28 cellular contexts compared by ENCODE assay signal in the genomic region with DNA sequence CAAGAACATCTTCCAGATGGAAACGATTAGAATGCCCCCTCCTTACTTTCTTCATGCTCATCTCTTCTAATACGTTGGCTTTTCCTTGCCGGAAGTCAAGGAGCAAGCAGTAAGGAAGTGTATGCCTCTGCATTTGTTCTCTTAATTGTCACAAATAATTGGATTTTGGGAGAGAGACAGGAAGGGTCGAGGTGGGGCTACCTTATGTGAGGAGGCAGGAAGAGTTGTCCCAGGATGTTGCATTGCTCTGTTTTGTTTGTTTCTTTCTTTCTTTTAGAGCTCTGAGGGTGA. TPM values are rescaled to one million over a fixed set of nuclear protein-coding genes. Genes with fewer than 3 reads are reported as not detected.
A peak's percentile ranks its signal among the peaks of the same experiment; 100 is the strongest.
DNase-seq lines count a peak whose midpoint lies in the region; ATAC-seq and TF ChIP-seq lines count a peak whose summit lies in the region.
"Had no signal": no experiment of that assay in that cellular context is flagged by ENCODE, and none has a peak within 500 bp of the region (broad histone marks: within the 10 kb centered on the region; RNA-seq: fewer than 3 reads in every experiment).

No MANE protein-coding gene starts in this region.

- no peaks in the 10 kb centered on the region for H3K9me2 ChIP-seq in GM23338 (ENCODE audit: insufficient read depth)
- H3K9me2 ChIP-seq: SK-N-SH had no signal

- H4K20me1 ChIP-seq in GM23338 (replicated peaks; ENCODE audit: insufficient read depth), result no peaks in the 10 kb centered on the region

- no peak for TF ChIP-seq POLR2A in thyroid gland (IDR thresholded peaks at IDR 0.05)

- H3K9ac ChIP-seq in SK-N-MC (ENCODE audit: insufficient read length), result no peak overlapping the region
- H3K9ac ChIP-seq: parathyroid adenoma, SK-N-SH had no signal

- peak overlapping the region; percentile 84; the same call in 1 of the 2 replicates for H2AFZ ChIP-seq in GM23338
- H2AFZ ChIP-seq: parathyroid adenoma had no signal

- H3K9me3 Mint-ChIP-seq in GM23338, result no peaks in the 10 kb centered on the region
- H3K9me3 Mint-ChIP-seq in nephron, result peaks cover 8% of the 10 kb centered on the region
- H3K9me3 Mint-ChIP-seq: activated T-cell treated with anti-CD3 and anti-CD28 coated beads, Interleukin-2, amount 50 U/mL, for 24 hours; CD4-positive, alpha-beta T cell; effector memory CD8-positive, alpha-beta T cell; naive B cell; stimulated activated naive CD8-positive, alpha-beta T cell treated with anti-CD3 and anti-CD28 coated beads, Interleukin-15, amount 100 ng/mL, for 72 hours had no signal

- no peak for TF ChIP-seq CTCF in GM23338 (conservative IDR thresholded peaks at IDR 0.05; ENCODE audit: low read depth in 2 of 2)
- no peak for TF ChIP-seq CTCF in nephron (IDR thresholded peaks at IDR 0.05; ENCODE audit: unreplicated experiment in 3 of 3)
- no peak for TF ChIP-seq CTCF in thyroid gland (IDR thresholded peaks at IDR 0.05)

- H3K4me3 ChIP-seq in GM23338 (no peak overlapping the region), SK-N-MC (peak overlapping the region; percentile 68), urinary bladder (ENCODE audit: low read depth, low read length) (peak overlapping the region; percentile 3), thyroid gland (replicated peaks in 1 of 3) (no peak overlapping the region)
- H3K4me3 ChIP-seq: K562, left lung had no signal

- H3K36me3 ChIP-seq in GM23338 (ENCODE audit: insufficient read depth) (no peaks in the 10 kb centered on the region), SK-N-MC (ENCODE audit: insufficient read depth, low read length) (no peaks in the 10 kb centered on the region), urinary bladder (ENCODE audit: insufficient read depth) (no peaks in the 10 kb centered on the region), thyroid gland (no peaks in the 10 kb centered on the region)
- H3K36me3 ChIP-seq: left lung had no signal

- H3K4me1 ChIP-seq in GM23338 (ENCODE audit: insufficient read depth), result peaks cover 17% of the 10 kb centered on the region
- no peaks in the 10 kb centered on the region for H3K4me1 ChIP-seq in urinary bladder (ENCODE audit: insufficient read depth)
- no peaks in the 10 kb centered on the region for H3K4me1 ChIP-seq in thyroid gland
- H3K4me1 ChIP-seq: parathyroid adenoma had no signal

- H3K27me3 ChIP-seq in GM23338 (ENCODE audit: insufficient read depth) (no peaks in the 10 kb centered on the region), thyroid gland (no peaks in the 10 kb centered on the region)
- H3K27me3 ChIP-seq: left lung had no signal

- H3K27me3 Mint-ChIP-seq in GM23338 (ENCODE audit: insufficient read depth, low read depth, poor library complexity) (peaks cover 2% of the 10 kb centered on the region), nephron (ENCODE audit: low read depth) (peaks cover 7% of the 10 kb centered on the region)

- intact Hi-C loops in thyroid gland (cut with DNase I), result no loop called here

- no peak overlapping the region for H3K4me2 ChIP-seq in GM23338
- H3K4me2 ChIP-seq: SK-N-SH had no signal

- no peak overlapping the region for H3K4me3 Mint-ChIP-seq in GM23338
- no peak overlapping the region for H3K4me3 Mint-ChIP-seq in nephron
- H3K4me3 Mint-ChIP-seq: activated T-cell treated with anti-CD3 and anti-CD28 coated beads, Interleukin-2, amount 50 U/mL, for 24 hours; CD4-positive, alpha-beta T cell; effector memory CD8-positive, alpha-beta T cell; naive B cell; stimulated activated naive CD8-positive, alpha-beta T cell treated with anti-CD3 and anti-CD28 coated beads, Interleukin-15, amount 100 ng/mL, for 72 hours had no signal

- no peak for ATAC-seq in GM23338
- ATAC-seq in GM18519 (IDR thresholded peaks at IDR 0.05; ENCODE audit: low FRiP score, unreplicated experiment), result no peak
- ATAC-seq: effector memory CD8-positive, alpha-beta T cell; esophagus mucosa; K562; left lung; stimulated activated naive CD8-positive, alpha-beta T cell treated with anti-CD3 and anti-CD28 coated beads, Interleukin-15, amount 100 ng/mL, for 72 hours had no signal

- H3K36me3 Mint-ChIP-seq in GM23338 (ENCODE audit: low read depth), result no peaks in the 10 kb centered on the region
- peaks cover 13% of the 10 kb centered on the region for H3K36me3 Mint-ChIP-seq in nephron (ENCODE audit: low read depth)
- H3K36me3 Mint-ChIP-seq: naive B cell had no signal

- 19% methylated on average over 4 of the region's 4 CpGs for WGBS in urinary bladder
- 32 to 40% methylated on average over 4 of the region's 4 CpGs for WGBS in thyroid gland, 2 donors

- DNase-seq in GM23338 (ENCODE audit: low spot score) (no peak), SK-N-MC (ENCODE audit: low read depth, low spot score) (peak; percentile 81), thyroid gland (no peak), amygdala (lab: John Stamatoyannopoulos, UW) (no peak)
- DNase-seq: activated CD4-positive, alpha-beta T cell treated with anti-CD3 and anti-CD28 coated beads for 48 hours; activated gamma-delta T cell treated with Interleukin-2 at 50 U/mL for 16 hours; activated T-cell treated with anti-CD3 and anti-CD28 coated beads, Interleukin-2, amount 50 U/mL, for 24 hours; CD4-positive, alpha-beta T cell; effector memory CD8-positive, alpha-beta T cell; foreskin melanocyte; hippocampal formation; left lung; MM.1S; naive B cell; NCI-H1436 treated with DMSO at 0.1 percent for 48 hours; NCI-H2171 treated with DMSO at 0.1 percent for 48 hours; NCI-H526 treated with DMSO at 0.1 percent for 48 hours; SK-N-SH; stimulated activated CD4-positive, alpha-beta T cell treated with anti-CD3 and anti-CD28 coated beads, Interleukin-15, amount 100 ng/mL, for 24 hours; stimulated activated naive CD8-positive, alpha-beta T cell treated with anti-CD3 and anti-CD28 coated beads, Interleukin-15, amount 100 ng/mL, for 72 hours; T-helper 2 cell had no signal

- H3K27ac Mint-ChIP-seq in GM23338, result no peak overlapping the region
- peak overlapping the region; percentile 10 to 79 (median 41) for H3K27ac Mint-ChIP-seq in nephron
- H3K27ac Mint-ChIP-seq: activated T-cell treated with anti-CD3 and anti-CD28 coated beads, Interleukin-2, amount 50 U/mL, for 24 hours; CD4-positive, alpha-beta T cell; effector memory CD8-positive, alpha-beta T cell; naive B cell; stimulated activated naive CD8-positive, alpha-beta T cell treated with anti-CD3 and anti-CD28 coated beads, Interleukin-15, amount 100 ng/mL, for 72 hours had no signal

- no peaks in the 10 kb centered on the region for H3K9me3 ChIP-seq in SK-N-MC (ENCODE audit: low read depth, low read length)
- H3K9me3 ChIP-seq in thyroid gland, result no peaks in the 10 kb centered on the region
- H3K9me3 ChIP-seq: left lung, SK-N-SH had no signal

- H3K79me2 ChIP-seq in GM23338 (replicated peaks; ENCODE audit: insufficient read depth), result no peaks in the 10 kb centered on the region
- H3K79me2 ChIP-seq: parathyroid adenoma had no signal

- H3F3A ChIP-seq in GM23338 (replicated peaks; ENCODE audit: low read depth), result no peaks in the 10 kb centered on the region

- H3K27ac ChIP-seq in GM23338 (ENCODE audit: low read depth), result no peak overlapping the region
- peak overlapping the region; percentile 93 for H3K27ac ChIP-seq in SK-N-MC
- H3K27ac ChIP-seq in urinary bladder (ENCODE audit: low read depth), result no peak overlapping the region
- no peak overlapping the region for H3K27ac ChIP-seq in thyroid gland
- H3K27ac ChIP-seq: parathyroid adenoma, RWPE1 had no signal

- H3K4me1 Mint-ChIP-seq in GM23338, result peaks cover 33% of the 10 kb centered on the region
- peaks cover 5% of the 10 kb centered on the region for H3K4me1 Mint-ChIP-seq in nephron
- H3K4me1 Mint-ChIP-seq: naive B cell; stimulated activated naive CD8-positive, alpha-beta T cell treated with anti-CD3 and anti-CD28 coated beads, Interleukin-15, amount 100 ng/mL, for 72 hours had no signal

TF ChIP-seq in GM23338, 12 proteins besides CTCF, POLR2A, EP300 and RAD21 (continues in another document):
- TF ChIP-seq STAT1 (IDR thresholded peaks at IDR 0.05; ENCODE audit: unreplicated experiment) (no peak), EZH2 (IDR thresholded peaks at IDR 0.05; ENCODE audit: low read depth, unreplicated experiment) (no peak), CREB1 (CRISPR knock-in tag; IDR thresholded peaks at IDR 0.05; ENCODE audit: low read depth) (no peak)
- TF ChIP-seq, protein P1, sequence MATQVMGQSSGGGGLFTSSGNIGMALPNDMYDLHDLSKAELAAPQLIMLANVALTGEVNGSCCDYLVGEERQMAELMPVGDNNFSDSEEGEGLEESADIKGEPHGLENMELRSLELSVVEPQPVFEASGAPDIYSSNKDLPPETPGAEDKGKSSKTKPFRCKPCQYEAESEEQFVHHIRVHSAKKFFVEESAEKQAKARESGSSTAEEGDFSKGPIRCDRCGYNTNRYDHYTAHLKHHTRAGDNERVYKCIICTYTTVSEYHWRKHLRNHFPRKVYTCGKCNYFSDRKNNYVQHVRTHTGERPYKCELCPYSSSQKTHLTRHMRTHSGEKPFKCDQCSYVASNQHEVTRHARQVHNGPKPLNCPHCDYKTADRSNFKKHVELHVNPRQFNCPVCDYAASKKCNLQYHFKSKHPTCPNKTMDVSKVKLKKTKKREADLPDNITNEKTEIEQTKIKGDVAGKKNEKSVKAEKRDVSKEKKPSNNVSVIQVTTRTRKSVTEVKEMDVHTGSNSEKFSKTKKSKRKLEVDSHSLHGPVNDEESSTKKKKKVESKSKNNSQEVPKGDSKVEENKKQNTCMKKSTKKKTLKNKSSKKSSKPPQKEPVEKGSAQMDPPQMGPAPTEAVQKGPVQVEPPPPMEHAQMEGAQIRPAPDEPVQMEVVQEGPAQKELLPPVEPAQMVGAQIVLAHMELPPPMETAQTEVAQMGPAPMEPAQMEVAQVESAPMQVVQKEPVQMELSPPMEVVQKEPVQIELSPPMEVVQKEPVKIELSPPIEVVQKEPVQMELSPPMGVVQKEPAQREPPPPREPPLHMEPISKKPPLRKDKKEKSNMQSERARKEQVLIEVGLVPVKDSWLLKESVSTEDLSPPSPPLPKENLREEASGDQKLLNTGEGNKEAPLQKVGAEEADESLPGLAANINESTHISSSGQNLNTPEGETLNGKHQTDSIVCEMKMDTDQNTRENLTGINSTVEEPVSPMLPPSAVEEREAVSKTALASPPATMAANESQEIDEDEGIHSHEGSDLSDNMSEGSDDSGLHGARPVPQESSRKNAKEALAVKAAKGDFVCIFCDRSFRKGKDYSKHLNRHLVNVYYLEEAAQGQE (IDR thresholded peaks at IDR 0.05; ENCODE audit: unreplicated experiment), result no peak
- TF ChIP-seq, protein P2, sequence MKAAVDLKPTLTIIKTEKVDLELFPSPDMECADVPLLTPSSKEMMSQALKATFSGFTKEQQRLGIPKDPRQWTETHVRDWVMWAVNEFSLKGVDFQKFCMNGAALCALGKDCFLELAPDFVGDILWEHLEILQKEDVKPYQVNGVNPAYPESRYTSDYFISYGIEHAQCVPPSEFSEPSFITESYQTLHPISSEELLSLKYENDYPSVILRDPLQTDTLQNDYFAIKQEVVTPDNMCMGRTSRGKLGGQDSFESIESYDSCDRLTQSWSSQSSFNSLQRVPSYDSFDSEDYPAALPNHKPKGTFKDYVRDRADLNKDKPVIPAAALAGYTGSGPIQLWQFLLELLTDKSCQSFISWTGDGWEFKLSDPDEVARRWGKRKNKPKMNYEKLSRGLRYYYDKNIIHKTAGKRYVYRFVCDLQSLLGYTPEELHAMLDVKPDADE (IDR thresholded peaks at IDR 0.05), result no peak

RNA-seq across cellular contexts. Expression of a gene that starts 51.2 kb away (rescaled TPM):
- 13.5 and 24.2 TPM in 2 replicates for total RNA-seq in GM23338 (2014; rRNA removed; shearing (Covaris generic))
- polyA plus RNA-seq in GM23338 (2016; fragmentation: Nextera tagmentation; extraction: Ambion mirVana) (11.9 and 12.2 TPM in 2 replicates), urinary bladder (16.1 TPM)
- total RNA-seq in urinary bladder (30.5 TPM), thyroid gland (10 to 100 TPM; 25.4 to 44.8 (median 28.6) TPM)

Comparison
In these comparisons a context has a peak if more than half of its experiments do, and no peak if none do; other contexts are left out.
1. H3K4me3 ChIP-seq: peak in SK-N-MC (single experiment) and urinary bladder (single experiment); none in GM23338 (single experiment) and thyroid gland (0 of 3).